ENCODE assay signal across 8 cellular contexts in the genomic region with DNA sequence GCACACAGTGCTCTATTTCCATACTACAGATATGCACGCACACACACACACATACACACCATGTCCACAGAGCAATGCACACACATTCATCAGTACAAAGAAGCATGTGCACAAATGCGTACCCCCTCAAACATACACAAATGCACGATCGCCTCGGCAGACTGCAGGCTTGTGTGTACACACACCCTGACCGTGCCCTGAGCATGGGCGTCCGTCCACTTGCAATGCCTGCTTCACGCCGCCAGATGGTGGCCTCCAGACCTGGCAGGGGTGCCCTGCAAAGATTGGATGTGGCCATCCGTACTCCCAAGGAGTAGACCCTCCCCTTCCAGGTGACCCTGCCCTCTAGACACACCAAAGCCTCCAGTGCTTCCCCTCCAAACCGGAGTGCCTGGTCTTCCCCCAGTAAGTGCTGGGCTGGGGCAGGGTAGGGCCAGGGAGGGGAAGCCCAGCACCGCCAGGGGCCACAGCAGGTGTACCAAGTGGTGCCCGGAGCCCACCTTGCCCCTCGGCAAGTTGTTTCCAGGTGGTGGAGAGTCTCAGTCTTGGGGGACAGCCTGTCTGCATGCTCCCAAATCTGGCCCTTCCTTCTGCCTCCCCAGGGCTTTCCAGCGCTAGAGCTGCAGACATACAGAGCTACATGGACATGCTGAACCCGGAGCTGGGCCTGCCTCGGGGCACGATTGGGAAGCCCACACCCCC. TPM values are rescaled to one million over a fixed set of nuclear protein-coding genes. Genes with fewer than 3 reads are reported as not detected.
DNase-seq lines count a peak whose midpoint lies in the region; ATAC-seq and TF ChIP-seq lines count a peak whose summit lies in the region.

No MANE protein-coding gene starts in this region.

- H3K9me3 ChIP-seq in mammary epithelial cell (replicated peaks; ENCODE audit: insufficient read depth, low read length): no peaks in the 10 kb centered on the region

- TF ChIP-seq CTCF in GM12865 (IDR thresholded peaks at IDR 0.05; ENCODE audit: insufficient read depth, low read depth, low read length, missing control alignments): peak; percentile 47
- TF ChIP-seq CTCF in mammary epithelial cell (conservative IDR thresholded peaks at IDR 0.05 in 1 of 2, IDR thresholded peaks at IDR 0.05 in 1 of 2; ENCODE audit: extremely low read depth in 1 of 2, insufficient read depth in 1 of 2, low read depth in 1 of 2, low read length in 2 of 2): peak; percentile 16 to 56

- H3K36me3 ChIP-seq in mammary epithelial cell (ENCODE audit: insufficient read depth, low read length): no peaks in the 10 kb centered on the region

- no peak overlapping the region for H3K9ac ChIP-seq in mammary epithelial cell (ENCODE audit: insufficient read depth, low read length)

- H3K4me3 ChIP-seq in GM12865 (ENCODE audit: low read depth, low read length) (no peak overlapping the region), mammary epithelial cell (replicated peaks in 1 of 3; ENCODE audit: insufficient read depth in 1 of 3, low read depth in 2 of 3, low read length in 3 of 3) (no peak overlapping the region)

- peaks cover 23% of the 10 kb centered on the region for H3K27me3 ChIP-seq in mammary epithelial cell (ENCODE audit: insufficient read depth, low read length)

- H2AFZ ChIP-seq in mammary epithelial cell (ENCODE audit: low read depth, low read length): no peak overlapping the region

- in situ Hi-C loops in mammary epithelial cell (cut with MboI; ENCODE audit: low sequenced_read_pairs in 2 of 2): no loop called here

- no TSS peak for BruUV-seq in mammary epithelial cell (replicated peaks; lab: Mats Ljungman, UMichigan)

- H4K20me1 ChIP-seq in mammary epithelial cell (ENCODE audit: insufficient read depth, low read length): no peaks in the 10 kb centered on the region

- H3K27ac ChIP-seq in mammary epithelial cell (ENCODE audit: insufficient read depth, low read depth, low read length): no peak overlapping the region

- CTCF ChIA-PET in mammary epithelial cell (lab: Charles Lee; ENCODE audit: low non-redundant PET): no interaction called here

- 72% methylated on average over 14 of the region's 19 CpGs for WGBS in mammary epithelial cell (ENCODE audit: low coverage, missing lambda C conversion rate)

- dilution Hi-C loops in mammary epithelial cell (cut with HindIII; ENCODE audit: low sequenced_read_pairs): no loop called here

- DNase-seq in GM12865 (ENCODE audit: low read depth) (peak; percentile 41), OCI-M1 (lab: John Stamatoyannopoulos, UW) (peak; percentile 31), mammary epithelial cell (no peak), myocyte (ENCODE audit: low read depth) (peak; percentile 60), NCI-H2029 (lab: John Stamatoyannopoulos, UW) (no peak), NOMO-1 treated with dmso at 0.1 percent for 144 hours (lab: John Stamatoyannopoulos, UW; ENCODE audit: unreplicated experiment) (no peak), NCI-H446 treated with DMSO at 0.1 percent for 48 hours (lab: John Stamatoyannopoulos, UW) (no peak)

- H3K79me2 ChIP-seq in mammary epithelial cell (ENCODE audit: insufficient read depth, low read length): no peaks in the 10 kb centered on the region

- intact Hi-C loops in mammary epithelial cell (cut with micrococcal nuclease): loop anchor here (2.0 to 5.0 kb wide), 2 partner anchors 77 to 202 kb away; no protein-coding TSS in a partner anchor

- no peak for ATAC-seq in HG03571 (IDR thresholded peaks at IDR 0.05; ENCODE audit: unreplicated experiment)

- no peak overlapping the region for H3K4me2 ChIP-seq in mammary epithelial cell (ENCODE audit: insufficient read depth, low read depth, low read length)

- H3K4me1 ChIP-seq in mammary epithelial cell (ENCODE audit: insufficient read depth, low read length): no peaks in the 10 kb centered on the region

RNA-seq across cellular contexts. Expression of gene ESPN, which starts 20.6 kb away (rescaled TPM):
- 1 to 10 TPM; 2.4 to 2.5 TPM for total RNA-seq in mammary epithelial cell
- 0.27 TPM for polyA plus RNA-seq in mammary epithelial cell
- polyA minus RNA-seq in mammary epithelial cell: not detected
- 0.03 and 0.31 TPM in 2 replicates for total RNA-seq in myocyte
- polyA plus RNA-seq in myocyte (2012): 0.84 TPM

RNA-seq across cellular contexts. Expression of gene TNFRSF25, which starts 20.8 kb away (rescaled TPM):
- total RNA-seq in mammary epithelial cell (10 to 100 TPM in 1 of 2 donors, 1 to 10 TPM in 1; 6.7 to 60.9 TPM), myocyte (24.4 and 38.2 TPM in 2 replicates)
- polyA plus RNA-seq in mammary epithelial cell: 21.0 TPM
- 5.8 TPM for polyA minus RNA-seq in mammary epithelial cell
- polyA plus RNA-seq in myocyte (2012): 38.4 TPM

RNA-seq across cellular contexts. Expression of gene HES2, which starts 25.5 kb away (rescaled TPM):
- total RNA-seq in mammary epithelial cell (10 to 100 TPM; 54.3 to 70.8 TPM), myocyte (12.5 and 24.4 TPM in 2 replicates)
- 29.0 TPM for polyA plus RNA-seq in mammary epithelial cell
- 21.4 TPM for polyA minus RNA-seq in mammary epithelial cell
- 3.5 TPM for polyA plus RNA-seq in myocyte (2012)

RNA-seq across cellular contexts. Expression of gene PLEKHG5, which starts 46.3 kb away (rescaled TPM):
- 10 to 100 TPM; 19.0 to 88.8 TPM for total RNA-seq in mammary epithelial cell
- polyA plus RNA-seq in mammary epithelial cell: 25.3 TPM
- polyA minus RNA-seq in mammary epithelial cell: 20.3 TPM
- 52.4 and 88.3 TPM in 2 replicates for total RNA-seq in myocyte
- polyA plus RNA-seq in myocyte (2012): 78.1 TPM

RNA-seq across cellular contexts. Expression of gene ACOT7, which starts 51.6 kb away (rescaled TPM):
- total RNA-seq in mammary epithelial cell (100 to 1,000 TPM in 1 of 2 donors, 10 to 100 TPM in 1; 67.2 to 193 TPM), myocyte (18.7 and 35.2 TPM in 2 replicates)
- polyA plus RNA-seq in mammary epithelial cell: 365 TPM
- 208 TPM for polyA minus RNA-seq in mammary epithelial cell
- 53.9 TPM for polyA plus RNA-seq in myocyte (2012)

Comparison
In these comparisons a context has a peak if more than half of its experiments do, and no peak if none do; other contexts are left out.
1. DNase-seq: peak in GM12865 (single experiment), OCI-M1 (single experiment) and myocyte (single experiment); none in mammary epithelial cell (single experiment), NCI-H2029 (single experiment), NOMO-1 treated with dmso at 0.1 percent for 144 hours (single experiment) and NCI-H446 treated with DMSO at 0.1 percent for 48 hours (single experiment).